Comparison of ENCODE assay signal across 14 cellular contexts in the genomic region with DNA sequence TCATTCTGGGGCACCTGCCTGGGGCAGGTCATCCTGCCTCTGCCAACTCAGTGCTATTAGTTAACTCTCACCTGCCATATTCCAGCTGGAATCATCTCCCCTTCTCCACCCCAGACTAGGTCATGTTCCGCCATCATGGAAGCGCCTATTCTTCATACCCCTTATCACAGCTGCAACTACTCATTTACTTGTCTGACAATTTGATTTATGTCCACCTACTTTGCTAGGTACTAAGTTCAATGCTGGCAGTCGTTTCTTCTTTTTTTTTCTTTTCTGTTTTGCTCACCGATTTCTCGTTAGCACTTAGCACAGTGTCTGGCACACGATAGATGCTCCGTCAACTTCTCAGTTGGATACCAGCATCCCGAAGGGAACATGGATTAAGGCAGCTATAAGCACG. TPM values are rescaled to one million over a fixed set of nuclear protein-coding genes. Genes with fewer than 3 reads are reported as not detected.
DNase-seq lines count a peak whose midpoint lies in the region; ATAC-seq, FAIRE-seq and TF ChIP-seq lines count a peak whose summit lies in the region.
"Had no signal": no experiment of that assay in that cellular context is flagged by ENCODE, and none has a peak within 500 bp of the region (broad histone marks: within the 10 kb centered on the region; RNA-seq: fewer than 3 reads in every experiment).

No MANE protein-coding gene starts in this region.

- H3K9me3 ChIP-seq in Panc1 (ENCODE audit: control insufficient read depth, insufficient read depth, low read depth, low read length) (no peaks in the 10 kb centered on the region), small intestine (ENCODE audit: control insufficient read depth, low read depth) (no peaks in the 10 kb centered on the region)

- peaks cover 22% of the 10 kb centered on the region for H3K4me1 Mint-ChIP-seq in activated naive CD4-positive, alpha-beta T cell treated with anti-CD3 and anti-CD28 coated beads, Interleukin-2, amount 50 U/mL, for 24 hours
- H3K4me1 Mint-ChIP-seq in endothelial cell (ENCODE audit: unreplicated experiment) (peaks cover 6% of the 10 kb centered on the region), chondrocyte (ENCODE audit: low read depth) (peaks cover 24% of the 10 kb centered on the region)

- peak overlapping the region; percentile 1 for H3K4me3 Mint-ChIP-seq in activated naive CD4-positive, alpha-beta T cell treated with anti-CD3 and anti-CD28 coated beads, Interleukin-2, amount 50 U/mL, for 24 hours
- H3K4me3 Mint-ChIP-seq in endothelial cell (ENCODE audit: unreplicated experiment) (peak overlapping the region; percentile 92), chondrocyte (ENCODE audit: unreplicated experiment) (no peak overlapping the region)

- H3K36me3 ChIP-seq in Panc1 (ENCODE audit: control insufficient read depth, insufficient read depth, low read length) (no peaks in the 10 kb centered on the region), small intestine (ENCODE audit: control insufficient read depth in 2 of 2, insufficient read depth in 2 of 2, low read length in 2 of 2) (no peaks in the 10 kb centered on the region)

- intact Hi-C loops in Panc1 (cut with micrococcal nuclease; ENCODE audit: unreplicated experiment), result no loop called here

- POLR2A ChIA-PET in Panc1 (lab: Charles Lee), result no interaction called here

- H3K27ac ChIP-seq in Panc1 (ENCODE audit: low read length), result peak overlapping the region; percentile 67
- no peak overlapping the region for H3K27ac ChIP-seq in small intestine (ENCODE audit: low read depth in 1 of 2, low read length in 1 of 2)

- FAIRE-seq in small intestine (lab: Jason Lieb, UNC), result no peak
- FAIRE-seq: endometrium, frontal cortex had no signal

- no TSS peak for BruUV-seq in Panc1 (replicated peaks; lab: Mats Ljungman, UMichigan)

- H3K36me3 Mint-ChIP-seq in activated naive CD4-positive, alpha-beta T cell treated with anti-CD3 and anti-CD28 coated beads, Interleukin-2, amount 50 U/mL, for 24 hours, result no peaks in the 10 kb centered on the region
- H3K36me3 Mint-ChIP-seq in endothelial cell (ENCODE audit: low read depth, unreplicated experiment), result no peaks in the 10 kb centered on the region
- H3K36me3 Mint-ChIP-seq in chondrocyte (ENCODE audit: low read depth), result no peaks in the 10 kb centered on the region

- WGBS in small intestine, 3 donors, result 25 to 75% (median 69%) methylated on average over 9 of the region's 9 CpGs

- in situ Hi-C loops in Panc1 (cut with HindIII; ENCODE audit: low pct_unique_long_range_greater_than_20kb, low sequenced_read_pairs), result no loop called here

- H3K27me3 ChIP-seq in Panc1 (ENCODE audit: control insufficient read depth, insufficient read depth, low read length) (no peaks in the 10 kb centered on the region), small intestine (ENCODE audit: control insufficient read depth in 2 of 2, insufficient read depth in 2 of 2, low read length in 2 of 2) (no peaks in the 10 kb centered on the region)

- DNase-seq in activated naive CD4-positive, alpha-beta T cell (lab: John Stamatoyannopoulos, UW), result no peak
- no peak for DNase-seq in Panc1 (ENCODE audit: low read depth, low spot score)
- DNase-seq in endothelial cell (ENCODE audit: low spot score), result no peak
- peak; percentile 43 for DNase-seq in small intestine
- DNase-seq in DMS 273 (lab: John Stamatoyannopoulos, UW; ENCODE audit: unreplicated experiment), result no peak
- DNase-seq in chondrocyte (ENCODE audit: low spot score), result no peak
- DNase-seq in OCI-M2 (lab: John Stamatoyannopoulos, UW; ENCODE audit: unreplicated experiment), result no peak
- DNase-seq: activated effector memory CD4-positive, alpha-beta T cell treated with Interleukin-2 at 50 U/mL for 16 hours; IMR-90; NCI-H1436; stimulated activated CD4-positive, alpha-beta T cell treated with anti-CD3 and anti-CD28 coated beads, Interleukin-12 subunit alpha, Interleukin-12 subunit beta, amount 100 ng/mL, for 4 hours had no signal

- no peaks in the 10 kb centered on the region for H3K27me3 Mint-ChIP-seq in activated naive CD4-positive, alpha-beta T cell treated with anti-CD3 and anti-CD28 coated beads, Interleukin-2, amount 50 U/mL, for 24 hours
- no peaks in the 10 kb centered on the region for H3K27me3 Mint-ChIP-seq in endothelial cell (ENCODE audit: unreplicated experiment)
- H3K27me3 Mint-ChIP-seq in chondrocyte (ENCODE audit: low read depth), result no peaks in the 10 kb centered on the region

- H3K9me3 Mint-ChIP-seq in activated naive CD4-positive, alpha-beta T cell treated with anti-CD3 and anti-CD28 coated beads, Interleukin-2, amount 50 U/mL, for 24 hours, result no peaks in the 10 kb centered on the region
- H3K9me3 Mint-ChIP-seq in endothelial cell (ENCODE audit: unreplicated experiment) (no peaks in the 10 kb centered on the region), chondrocyte (ENCODE audit: low read depth) (peaks cover 3% of the 10 kb centered on the region)

- CTCF ChIA-PET in Panc1 (lab: Charles Lee), result no interaction called here

- H3K27ac Mint-ChIP-seq in activated naive CD4-positive, alpha-beta T cell treated with anti-CD3 and anti-CD28 coated beads, Interleukin-2, amount 50 U/mL, for 24 hours, result no peak overlapping the region
- H3K27ac Mint-ChIP-seq in endothelial cell (ENCODE audit: unreplicated experiment) (no peak overlapping the region), chondrocyte (ENCODE audit: unreplicated experiment) (no peak overlapping the region)

- H3K4me3 ChIP-seq in Panc1 (ENCODE audit: low read depth in 2 of 2, low read length in 2 of 2) (no peak overlapping the region), small intestine (ENCODE audit: low read depth in 1 of 2, low read length in 2 of 2) (no peak overlapping the region)

- H3K4me1 ChIP-seq in Panc1 (ENCODE audit: control insufficient read depth, insufficient read depth, low read length), result peaks cover 24% of the 10 kb centered on the region
- no peaks in the 10 kb centered on the region for H3K4me1 ChIP-seq in small intestine (ENCODE audit: control insufficient read depth in 2 of 2, insufficient read depth in 1 of 2, low read depth in 1 of 2, low read length in 1 of 2)

- no peak for TF ChIP-seq CTCF in Panc1 (IDR thresholded peaks at IDR 0.05)
- TF ChIP-seq CTCF in endothelial cell (IDR thresholded peaks at IDR 0.05; ENCODE audit: unreplicated experiment), result no peak
- TF ChIP-seq CTCF in chondrocyte (IDR thresholded peaks at IDR 0.05), result no peak

- ATAC-seq in Panc1, result no peak

RNA-seq across cellular contexts. Expression of gene FMR1, which starts 1.1 kb away (rescaled TPM):
- 68.9 TPM for total RNA-seq in Panc1 (2021; ENCODE audit: unreplicated experiment)
- 47.6 TPM for polyA plus RNA-seq in Panc1 (2012; ENCODE audit: insufficient read length)
- total RNA-seq in endothelial cell (ENCODE audit: unreplicated experiment), result 67.2 TPM
- polyA plus RNA-seq in small intestine, result 10 to 100 TPM; 13.5 to 21.7 (median 14.8) TPM
- total RNA-seq in chondrocyte, result 32.9 to 34.6 TPM (median 33.7 TPM) in 3 replicates
